In genomic region chr1:26786437-26787380, GRCh38 we compare ENCODE assay signal across 8 cellular contexts. TPM values are rescaled to one million over a fixed set of nuclear protein-coding genes. Genes with fewer than 3 reads are reported as not detected.
DNase-seq lines count a peak whose midpoint lies in the region; ATAC-seq and TF ChIP-seq lines count a peak whose summit lies in the region.

No MANE protein-coding gene starts in this region.

- no peak for TF ChIP-seq CTCF in AG09319 (IDR thresholded peaks at IDR 0.05; ENCODE audit: low read depth, low read length)
- TF ChIP-seq CTCF in fibroblast of villous mesenchyme (IDR thresholded peaks at IDR 0.05; ENCODE audit: insufficient read depth, low read depth, low read length), result no peak
- TF ChIP-seq CTCF in nephron progenitor cell (IDR thresholded peaks at IDR 0.05), result no peak

- H3K9me3 Mint-ChIP-seq in activated T-helper 1 cell treated with anti-CD3 and anti-CD28 coated beads, Interleukin-12 subunit alpha, Interleukin-12 subunit beta, Interleukin-2, Interleukin-4 antibody, amounts not matched to agents 30 ng/mL and 10 ng/mL and 1 ng/mL, durations not matched to agents 14 hours and 24 hours and 36 hours, result no peaks in the 10 kb centered on the region
- no peaks in the 10 kb centered on the region for H3K9me3 Mint-ChIP-seq in nephron progenitor cell

- peaks cover 21% of the 10 kb centered on the region for H3K36me3 Mint-ChIP-seq in activated T-helper 1 cell treated with anti-CD3 and anti-CD28 coated beads, Interleukin-12 subunit alpha, Interleukin-12 subunit beta, Interleukin-2, Interleukin-4 antibody, amounts not matched to agents 30 ng/mL and 10 ng/mL and 1 ng/mL, durations not matched to agents 14 hours and 24 hours and 36 hours (ENCODE audit: low read depth)
- H3K36me3 Mint-ChIP-seq in nephron progenitor cell (ENCODE audit: low read depth), result peaks cover 12% of the 10 kb centered on the region

- intact Hi-C loops in activated T-helper 1 cell treated with anti-CD3 and anti-CD28 coated beads, Interleukin-12 subunit alpha, Interleukin-12 subunit beta, Interleukin-2, Interleukin-4 antibody, amounts not matched to agents 30 ng/mL and 10 ng/mL and 1 ng/mL, durations not matched to agents 14 hours and 24 hours and 36 hours (cut with micrococcal nuclease), result loop anchor here (1.0 to 5.0 kb wide), 2 partner anchors 84 to 354 kb away; partner anchors contain the start of gene DHDDS

- peak overlapping the region; percentile 97 for H3K4me3 Mint-ChIP-seq in activated T-helper 1 cell treated with anti-CD3 and anti-CD28 coated beads, Interleukin-12 subunit alpha, Interleukin-12 subunit beta, Interleukin-2, Interleukin-4 antibody, amounts not matched to agents 30 ng/mL and 10 ng/mL and 1 ng/mL, durations not matched to agents 14 hours and 24 hours and 36 hours
- peak overlapping the region; percentile 98 for H3K4me3 Mint-ChIP-seq in nephron progenitor cell

- ATAC-seq in GM18502 (IDR thresholded peaks at IDR 0.05; ENCODE audit: poor library complexity, unreplicated experiment) (peak; percentile 32), GM18520 (IDR thresholded peaks at IDR 0.05; ENCODE audit: unreplicated experiment) (no peak)

- H3K4me3 ChIP-seq in fibroblast of villous mesenchyme (ENCODE audit: low read depth, low read length), result peak overlapping the region; percentile 78

- DNase-seq in AG09319 (ENCODE audit: extremely low read depth, low read depth), result peak; percentile 68
- peak; percentile 18 for DNase-seq in NCI-H69 (lab: John Stamatoyannopoulos, UW)
- no peak for DNase-seq in activated T-helper 1 cell treated with anti-CD3 and anti-CD28 coated beads, Interleukin-12 subunit alpha, Interleukin-12 subunit beta, Interleukin-2, Interleukin-4 antibody, amounts not matched to agents 30 ng/mL and 10 ng/mL and 1 ng/mL, durations not matched to agents 14 hours and 24 hours and 36 hours (ENCODE audit: low spot score)
- peak; percentile 93 for DNase-seq in fibroblast of villous mesenchyme (ENCODE audit: low read depth)
- DNase-seq in nephron progenitor cell, result peak; percentile 32
- no peak for DNase-seq in HuH-7.5 (ENCODE audit: low spot score)

- peaks cover 1% of the 10 kb centered on the region for H3K27me3 Mint-ChIP-seq in activated T-helper 1 cell treated with anti-CD3 and anti-CD28 coated beads, Interleukin-12 subunit alpha, Interleukin-12 subunit beta, Interleukin-2, Interleukin-4 antibody, amounts not matched to agents 30 ng/mL and 10 ng/mL and 1 ng/mL, durations not matched to agents 14 hours and 24 hours and 36 hours (ENCODE audit: insufficient read depth)
- no peaks in the 10 kb centered on the region for H3K27me3 Mint-ChIP-seq in nephron progenitor cell (ENCODE audit: low read depth, poor library complexity)

- peak overlapping the region; percentile 100 for H3K27ac Mint-ChIP-seq in activated T-helper 1 cell treated with anti-CD3 and anti-CD28 coated beads, Interleukin-12 subunit alpha, Interleukin-12 subunit beta, Interleukin-2, Interleukin-4 antibody, amounts not matched to agents 30 ng/mL and 10 ng/mL and 1 ng/mL, durations not matched to agents 14 hours and 24 hours and 36 hours
- H3K27ac Mint-ChIP-seq in nephron progenitor cell, result peak overlapping the region; percentile 99

- peaks cover 75% of the 10 kb centered on the region for H3K4me1 Mint-ChIP-seq in activated T-helper 1 cell treated with anti-CD3 and anti-CD28 coated beads, Interleukin-12 subunit alpha, Interleukin-12 subunit beta, Interleukin-2, Interleukin-4 antibody, amounts not matched to agents 30 ng/mL and 10 ng/mL and 1 ng/mL, durations not matched to agents 14 hours and 24 hours and 36 hours (ENCODE audit: low read depth)
- H3K4me1 Mint-ChIP-seq in nephron progenitor cell, result peaks cover 88% of the 10 kb centered on the region

RNA-seq across cellular contexts. Expression of gene PIGV, which starts 1.0 kb away (rescaled TPM):
- 18.5 and 22.6 TPM in 2 replicates for total RNA-seq in activated T-helper 1 cell treated with anti-CD3 and anti-CD28 coated beads, Interleukin-12 subunit alpha, Interleukin-12 subunit beta, Interleukin-2, Interleukin-4 antibody, amounts not matched to agents 30 ng/mL and 10 ng/mL and 1 ng/mL, durations not matched to agents 14 hours and 24 hours and 36 hours
- total RNA-seq in fibroblast of villous mesenchyme, result 10.3 and 16.8 TPM in 2 replicates

RNA-seq across cellular contexts. Expression of gene ZDHHC18, which starts 39.8 kb away (rescaled TPM):
- total RNA-seq in activated T-helper 1 cell treated with anti-CD3 and anti-CD28 coated beads, Interleukin-12 subunit alpha, Interleukin-12 subunit beta, Interleukin-2, Interleukin-4 antibody, amounts not matched to agents 30 ng/mL and 10 ng/mL and 1 ng/mL, durations not matched to agents 14 hours and 24 hours and 36 hours, result 87.3 and 94.4 TPM in 2 replicates
- 10.3 and 16.4 TPM in 2 replicates for total RNA-seq in fibroblast of villous mesenchyme

Comparison
In these comparisons a context has a peak if more than half of its experiments do, and no peak if none do; other contexts are left out.
1. DNase-seq: peak in AG09319 (single experiment), NCI-H69 (single experiment), fibroblast of villous mesenchyme (single experiment) and nephron progenitor cell (single experiment); none in activated T-helper 1 cell treated with anti-CD3 and anti-CD28 coated beads, Interleukin-12 subunit alpha, Interleukin-12 subunit beta, Interleukin-2, Interleukin-4 antibody, amounts not matched to agents 30 ng/mL and 10 ng/mL and 1 ng/mL, durations not matched to agents 14 hours and 24 hours and 36 hours (single experiment) and HuH-7.5 (single experiment).